In the genomic region with DNA sequence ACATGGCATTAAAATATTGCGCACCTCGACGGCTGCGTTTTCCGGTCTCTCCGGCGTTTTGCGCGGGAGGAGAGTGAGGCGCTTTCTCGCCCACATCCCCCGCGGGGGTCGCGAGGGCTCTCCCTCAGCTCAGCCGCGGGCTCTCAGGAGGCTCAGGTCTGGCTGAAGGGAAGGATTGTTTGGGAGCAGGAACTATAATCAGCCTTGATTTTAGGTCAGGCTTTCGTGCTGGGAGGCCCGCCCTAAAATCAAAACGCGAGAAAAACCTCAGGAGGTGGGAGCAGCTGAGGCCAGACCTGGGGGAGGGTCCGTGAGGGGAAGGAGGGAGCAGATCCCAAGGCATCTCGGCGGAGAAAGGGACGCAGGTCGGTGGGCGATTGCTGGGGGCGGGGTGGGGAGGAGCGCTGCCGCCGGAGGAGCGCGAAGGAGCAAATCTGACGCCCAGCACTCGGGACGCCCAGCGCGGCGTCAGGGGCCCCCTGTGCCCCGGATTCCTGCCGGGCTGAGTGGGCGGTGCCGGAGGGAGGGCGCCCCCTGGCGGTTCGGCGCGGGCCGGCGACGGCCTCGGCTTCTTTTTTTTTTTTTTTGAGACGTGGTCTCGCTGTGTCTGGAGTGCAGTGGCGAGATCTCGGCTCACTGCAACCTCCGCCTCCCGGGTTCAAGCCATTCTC, we compare ENCODE assay signal across 8 cellular contexts. TPM values are rescaled to one million over a fixed set of nuclear protein-coding genes. Genes with fewer than 3 reads are reported as not detected.
DNase-seq lines count a peak whose midpoint lies in the region; ATAC-seq and TF ChIP-seq lines count a peak whose summit lies in the region.

No MANE protein-coding gene starts in this region.

- H4K20me1 ChIP-seq in SU-DHL-6 (ENCODE audit: low read depth, low read length): no peaks in the 10 kb centered on the region

- peaks cover 6% of the 10 kb centered on the region for H3K27me3 Mint-ChIP-seq in activated naive CD8-positive, alpha-beta T cell treated with anti-CD3 and anti-CD28 coated beads, Interleukin-2, amount 10 ng/mL, durations not matched to agents 7 days and 5 days

- no peaks in the 10 kb centered on the region for H3K36me3 Mint-ChIP-seq in activated naive CD8-positive, alpha-beta T cell treated with anti-CD3 and anti-CD28 coated beads, Interleukin-2, amount 10 ng/mL, durations not matched to agents 7 days and 5 days

- peak overlapping the region; percentile 63 for H3K27ac Mint-ChIP-seq in activated naive CD8-positive, alpha-beta T cell treated with anti-CD3 and anti-CD28 coated beads, Interleukin-2, amount 10 ng/mL, durations not matched to agents 7 days and 5 days

- peaks cover 0 to 30% (median 6%) of the 10 kb centered on the region in 9 donors for H3K4me1 ChIP-seq in heart right ventricle
- H3K4me1 ChIP-seq in transverse colon: peaks cover 0 to 24% (median 15%) of the 10 kb centered on the region in 4 donors

- H3K27ac ChIP-seq in HL-60 (replicated peaks) (no peak overlapping the region), SU-DHL-6 (ENCODE audit: low read depth, low read length) (no peak overlapping the region), heart right ventricle (peak overlapping the region in 7 of 10 donors; percentile 52 to 80 (median 72)), transverse colon (peak overlapping the region; percentile 68 to 76 (median 74))

- H3K36me3 ChIP-seq in SU-DHL-6 (ENCODE audit: low read length): no peaks in the 10 kb centered on the region
- H3K36me3 ChIP-seq in heart right ventricle: no peaks in the 10 kb centered on the region
- no peaks in the 10 kb centered on the region for H3K36me3 ChIP-seq in transverse colon

- POLR2A ChIA-PET in activated naive CD8-positive, alpha-beta T cell treated with anti-CD3 and anti-CD28 coated beads, Interleukin-2, amount 10 ng/mL, durations not matched to agents 7 days and 5 days (lab: Charles Lee): interaction anchor here (0.6 to 0.9 kb wide), 2 partner anchors 288 to 1504 kb away, joined by 3 to 5 read pairs; no protein-coding TSS in a partner anchor

- no peak for TF ChIP-seq EP300 in transverse colon (IDR thresholded peaks at IDR 0.05; ENCODE audit: low read depth)

- peak overlapping the region; percentile 44 for H3K4me3 ChIP-seq in HL-60 (replicated peaks; ENCODE audit: insufficient read depth, low read length)
- no peak overlapping the region for H3K4me3 ChIP-seq in SU-DHL-6 (ENCODE audit: insufficient read depth, low read length, poor library complexity, severe bottlenecking)
- peak overlapping the region in 9 of 10 donors; percentile 47 to 65 (median 57) for H3K4me3 ChIP-seq in heart right ventricle
- peak overlapping the region; percentile 43 to 59 (median 53) for H3K4me3 ChIP-seq in transverse colon

- in situ Hi-C loops in transverse colon (cut with MboI; ENCODE audit: low pct_ligation_motif_present in 1 of 4, low pct_unique_long_range_greater_than_20kb in 1 of 4, low sequenced_read_pairs in 3 of 4): loop anchor here in 1 of 4 donors (25.0 kb wide), 2 partner anchors 103 to 178 kb away; partner anchors contain the start of gene TBC1D9B

- ATAC-seq in activated naive CD8-positive, alpha-beta T cell treated with anti-CD3 and anti-CD28 coated beads, Interleukin-2, amount 10 ng/mL, durations not matched to agents 7 days and 5 days (ENCODE audit: low read depth): peak; percentile 94
- ATAC-seq in heart right ventricle (peak; percentile 83 to 93 (median 91)), GM21515 (IDR thresholded peaks at IDR 0.05; ENCODE audit: unreplicated experiment) (no peak)

- H3K9me2 ChIP-seq in SU-DHL-6 (replicated peaks; ENCODE audit: insufficient read depth, low read length): no peaks in the 10 kb centered on the region

- H3K9me3 ChIP-seq in SU-DHL-6 (ENCODE audit: insufficient read depth, low read length) (no peaks in the 10 kb centered on the region), heart right ventricle (no peaks in the 10 kb centered on the region), transverse colon (no peaks in the 10 kb centered on the region)

- no peaks in the 10 kb centered on the region for H3K79me2 ChIP-seq in SU-DHL-6 (ENCODE audit: insufficient read depth, low read length)

- peak; percentile 16 for TF ChIP-seq POLR2A in transverse colon (IDR thresholded peaks at IDR 0.05)

- intact Hi-C loops in heart right ventricle (cut with DNase I) (loop anchor here in 7 of 10 donors (1.0 to 5.0 kb wide), 3 partner anchors 101 to 104 kb away; no protein-coding TSS in a partner anchor), posterior cingulate gyrus (cut with DNase I) (loop anchor here (1.0 to 10.0 kb wide), 3 partner anchors 104 to 285 kb away; partner anchors contain the start of genes MGAT4B and TBC1D9B), transverse colon (cut with DNase I; ENCODE audit: low total_unique reads) (loop anchor here (10.0 kb wide), 1 partner anchor 105 kb away; no protein-coding TSS in a partner anchor)

- TF ChIP-seq CTCF in HL-60 (IDR thresholded peaks at IDR 0.05; ENCODE audit: insufficient read depth, low read length): peak; percentile 58
- TF ChIP-seq CTCF in SU-DHL-6 (IDR thresholded peaks at IDR 0.05; ENCODE audit: insufficient read depth, low read length, poor library complexity, severe bottlenecking): peak; percentile 45
- peak; percentile 86 to 96 (median 93) for TF ChIP-seq CTCF in heart right ventricle (IDR thresholded peaks at IDR 0.05)
- TF ChIP-seq CTCF in transverse colon (IDR thresholded peaks at IDR 0.05): peak; percentile 77 to 96 (median 86)

- H3K9me3 Mint-ChIP-seq in activated naive CD8-positive, alpha-beta T cell treated with anti-CD3 and anti-CD28 coated beads, Interleukin-2, amount 10 ng/mL, durations not matched to agents 7 days and 5 days: no peaks in the 10 kb centered on the region

- WGBS in heart right ventricle, 2 donors: 2% methylated on average over 58 of the region's 58 CpGs
- 8 to 18% methylated on average over 9 to 58 of the region's 58 CpGs for WGBS in transverse colon (ENCODE audit: low coverage in 1 of 2), 2 donors

- no peak overlapping the region for H3K9ac ChIP-seq in SU-DHL-6 (ENCODE audit: low read length)

- H3K27me3 ChIP-seq in HL-60 (ENCODE audit: insufficient read depth, poor library complexity, severe bottlenecking) (no peaks in the 10 kb centered on the region), SU-DHL-6 (ENCODE audit: low read length) (no peaks in the 10 kb centered on the region), heart right ventricle (peaks cover 0 to 4% (median 0%) of the 10 kb centered on the region in 7 donors), transverse colon (no peaks in the 10 kb centered on the region)

- DNase-seq in COR-L47 (lab: John Stamatoyannopoulos, UW) (peak; percentile 6), HL-60 (ENCODE audit: low read depth in 1 of 2, low spot score in 1 of 2) (peak; percentile 42 to 63), heart right ventricle (peak; percentile 68 to 81), posterior cingulate gyrus (peak in 8 of 10 donors; percentile 47 to 96 (median 64)), transverse colon (peak; percentile 70)
- DNase-seq in activated naive CD8-positive, alpha-beta T cell treated with anti-CD3 and anti-CD28 coated beads, Interleukin-2, amount 10 ng/mL, durations not matched to agents 7 days and 5 days: peak; percentile 94

- no peak overlapping the region for H3K4me2 ChIP-seq in SU-DHL-6 (ENCODE audit: low read depth, low read length, poor library complexity, severe bottlenecking)

- peak overlapping the region; percentile 87 for H3K4me3 Mint-ChIP-seq in activated naive CD8-positive, alpha-beta T cell treated with anti-CD3 and anti-CD28 coated beads, Interleukin-2, amount 10 ng/mL, durations not matched to agents 7 days and 5 days

- H3F3A ChIP-seq in SU-DHL-6 (ENCODE audit: insufficient read depth): no peaks in the 10 kb centered on the region

- no peak overlapping the region for H2AFZ ChIP-seq in SU-DHL-6 (ENCODE audit: low read depth, low read length, severe bottlenecking)

- peaks cover 11% of the 10 kb centered on the region for H3K4me1 Mint-ChIP-seq in activated naive CD8-positive, alpha-beta T cell treated with anti-CD3 and anti-CD28 coated beads, Interleukin-2, amount 10 ng/mL, durations not matched to agents 7 days and 5 days

RNA-seq across cellular contexts. Expression of gene RNF130, which starts 18.7 kb away (rescaled TPM):
- 10 to 100 TPM; 10.7 to 11.5 TPM for total RNA-seq in activated naive CD8-positive, alpha-beta T cell treated with anti-CD3 and anti-CD28 coated beads, Interleukin-2, amount 10 ng/mL, durations not matched to agents 7 days and 5 days
- total RNA-seq in heart right ventricle (10 to 100 TPM; 25.8 to 55.8 (median 34.5) TPM), transverse colon (10 to 100 TPM; 62.2 to 95.2 (median 70.3) TPM)
- polyA plus RNA-seq in heart right ventricle: 10 to 100 TPM; 21.9 to 33.6 TPM

Comparison
In these comparisons a context has a peak if more than half of its experiments do, and no peak if none do; other contexts are left out.
1. DNase-seq: peak in every context shown above with its lines; median percentile 94 in activated naive CD8-positive, alpha-beta T cell treated with anti-CD3 and anti-CD28 coated beads, Interleukin-2, amount 10 ng/mL, durations not matched to agents 7 days and 5 days; 74 in heart right ventricle; 70 in transverse colon; 64 in posterior cingulate gyrus; 52 in HL-60; 6 in COR-L47.
2. H3K27ac ChIP-seq: peak in heart right ventricle (7 of 10) and transverse colon (4 of 4); none in HL-60 (single experiment) and SU-DHL-6 (single experiment).
3. Peak in every context shown above with its lines, with median percentiles within 50 percentile points of each other: CTCF ChIP-seq.